Comparison of ENCODE assay signal across 1 cellular context in the genomic region with DNA sequence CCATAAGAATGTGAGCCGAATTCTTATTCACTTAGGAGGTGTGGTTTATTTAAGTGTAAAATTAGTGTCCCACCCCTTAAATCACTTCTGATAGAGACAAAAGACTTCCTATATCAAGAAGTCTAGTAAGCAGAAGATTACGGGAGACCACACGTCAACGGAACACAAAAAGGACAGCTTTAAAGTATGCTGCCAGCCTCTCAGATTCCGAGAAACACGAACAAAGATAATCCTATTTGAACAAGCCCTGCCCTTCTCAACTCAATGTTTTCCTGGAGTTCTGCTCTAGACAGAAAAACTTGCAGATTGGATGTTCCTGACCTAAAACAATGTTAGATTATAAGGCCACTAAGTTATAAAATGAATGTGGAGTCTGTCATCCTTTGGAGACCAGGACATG.
TF ChIP-seq lines count a peak whose summit lies in the region.

No MANE protein-coding gene starts in this region.

TF ChIP-seq in A549, 52 proteins besides CTCF, POLR2A, EP300 and RAD21:
- TF ChIP-seq, protein P1, sequence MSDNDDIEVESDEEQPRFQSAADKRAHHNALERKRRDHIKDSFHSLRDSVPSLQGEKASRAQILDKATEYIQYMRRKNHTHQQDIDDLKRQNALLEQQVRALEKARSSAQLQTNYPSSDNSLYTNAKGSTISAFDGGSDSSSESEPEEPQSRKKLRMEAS (IDR thresholded peaks at IDR 0.05): 0 out of 2 replicates have a peak, but pooled peaks have one; percentile 3
- no peak for TF ChIP-seq RFX5 (IDR thresholded peaks at IDR 0.05)
- peak; percentile 33; the same call in 1 of the 2 replicates for TF ChIP-seq GATA3 (IDR thresholded peaks at IDR 0.05; ENCODE audit: borderline replicate concordance)
- no peak for TF ChIP-seq EHMT2 (IDR thresholded peaks at IDR 0.05; ENCODE audit: low read depth)
